8 cellular contexts compared by ENCODE assay signal in genomic region chr6:142474446-142475289, GRCh38.
DNase-seq lines count a peak whose midpoint lies in the region; ATAC-seq and TF ChIP-seq lines count a peak whose summit lies in the region.

No MANE protein-coding gene starts in this region.

- peaks cover 4% of the 10 kb centered on the region; the same call in 1 of the 2 replicates for H3K4me1 ChIP-seq in HAP-1

- H3K4me1 Mint-ChIP-seq in effector memory CD8-positive, alpha-beta T cell (ENCODE audit: low read depth in 2 of 2) = peaks cover 4 to 6% of the 10 kb centered on the region in 2 donors

- H3K27me3 ChIP-seq in HAP-1 (ENCODE audit: low read depth) (peaks cover 2% of the 10 kb centered on the region; the same call in 1 of the 2 replicates), WERI-Rb-1 (ENCODE audit: insufficient read depth, low read depth, severe bottlenecking) (no peaks in the 10 kb centered on the region)

- H3K4me3 Mint-ChIP-seq in effector memory CD8-positive, alpha-beta T cell = no peak overlapping the region

- H3K36me3 ChIP-seq in HAP-1 (replicated peaks) (no peaks in the 10 kb centered on the region), WERI-Rb-1 (no peaks in the 10 kb centered on the region)

- peak; percentile 79 for TF ChIP-seq CTCF in WERI-Rb-1 (IDR thresholded peaks at IDR 0.05; ENCODE audit: low read depth, low read length)

- peak overlapping the region in 1 of 2 donors; percentile 44 for H3K27ac Mint-ChIP-seq in effector memory CD8-positive, alpha-beta T cell

- ATAC-seq in effector memory CD8-positive, alpha-beta T cell (replicated peaks) = no peak

- peak; percentile 41 to 51 for DNase-seq in SHP77 (lab: John Stamatoyannopoulos, UW)
- DNase-seq in SHP77 treated with DMSO at 0.1 percent for 48 hours (lab: John Stamatoyannopoulos, UW) = no peak
- peak; percentile 49 to 74 for DNase-seq in HAP-1 (ENCODE audit: low spot score in 2 of 2)
- peak; percentile 53 for DNase-seq in NCI-H1694 treated with DMSO at 0.1 percent for 48 hours (lab: John Stamatoyannopoulos, UW)
- DNase-seq in WERI-Rb-1 = peak; percentile 76
- peak in 39 of 42 donors; percentile 3 to 75 (median 33) for DNase-seq in head of caudate nucleus
- peak; percentile 53 for DNase-seq in retina
- no peak for DNase-seq in effector memory CD8-positive, alpha-beta T cell

- H3K27ac ChIP-seq in WERI-Rb-1 = no peak overlapping the region

- H3K36me3 Mint-ChIP-seq in effector memory CD8-positive, alpha-beta T cell (ENCODE audit: insufficient read depth) = no peaks in the 10 kb centered on the region

- no peak overlapping the region for H3K4me3 ChIP-seq in HAP-1
- H3K4me3 ChIP-seq in WERI-Rb-1 (ENCODE audit: low read depth, low read length) = no peak overlapping the region

- H3K9me3 ChIP-seq in HAP-1 (peaks cover 3% of the 10 kb centered on the region; the same call in 1 of the 2 replicates), WERI-Rb-1 (ENCODE audit: severe bottlenecking) (no peaks in the 10 kb centered on the region)

- intact Hi-C loops in head of caudate nucleus (cut with DNase I) = loop anchor here (10.0 kb wide), 1 partner anchor 950 kb away; no protein-coding TSS in a partner anchor

- peaks cover 16 to 18% of the 10 kb centered on the region in 2 donors for H3K27me3 Mint-ChIP-seq in effector memory CD8-positive, alpha-beta T cell

- no peaks in the 10 kb centered on the region for H3K9me3 Mint-ChIP-seq in effector memory CD8-positive, alpha-beta T cell

- in situ Hi-C loops in HAP-1 (cut with MboI; ENCODE audit: low sequenced_read_pairs) = no loop called here

Comparison
In these comparisons a context has a peak if more than half of its experiments do, and no peak if none do; other contexts are left out.
1. DNase-seq: peak in SHP77 (2 of 2), HAP-1 (2 of 2), NCI-H1694 treated with DMSO at 0.1 percent for 48 hours (single experiment), WERI-Rb-1 (single experiment), head of caudate nucleus (39 of 42) and retina (single experiment); none in SHP77 treated with DMSO at 0.1 percent for 48 hours (single experiment) and effector memory CD8-positive, alpha-beta T cell (0 of 3).